ENCODE assay signal across 11 cellular contexts in the genomic region with DNA sequence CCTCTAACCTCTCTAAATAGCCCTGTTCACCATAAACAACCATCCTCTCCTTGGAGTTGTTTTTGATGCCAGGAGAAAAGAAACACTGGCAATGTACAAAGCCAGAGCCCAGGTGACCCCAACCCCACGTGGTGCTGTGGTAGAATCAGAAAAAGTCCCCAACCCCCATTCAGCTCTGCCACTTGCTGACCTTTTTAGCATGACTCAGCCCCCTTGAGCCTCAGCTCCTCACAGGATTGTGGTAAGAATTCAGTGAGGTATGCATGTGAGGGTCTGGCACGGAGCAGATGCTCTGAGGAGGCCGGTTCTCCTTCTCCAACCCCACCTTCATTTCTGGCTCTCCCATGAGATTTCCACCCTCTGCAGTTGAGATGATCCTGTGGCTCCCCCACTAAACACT. TPM values are rescaled to one million over a fixed set of nuclear protein-coding genes. Genes with fewer than 3 reads are reported as not detected.
DNase-seq lines count a peak whose midpoint lies in the region; ATAC-seq lines count a peak whose summit lies in the region.
"Had no signal": no experiment of that assay in that cellular context is flagged by ENCODE, and none has a peak within 500 bp of the region (broad histone marks: within the 10 kb centered on the region; RNA-seq: fewer than 3 reads in every experiment).

No MANE protein-coding gene starts in this region.

- no peak overlapping the region for H3K9ac ChIP-seq in adipocyte (ENCODE audit: low read length)

- no peaks in the 10 kb centered on the region for H3K36me3 ChIP-seq in adipocyte (ENCODE audit: control insufficient read depth, insufficient read depth, low read length, severe bottlenecking)

- ATAC-seq in GM21619 (IDR thresholded peaks at IDR 0.05; ENCODE audit: unreplicated experiment) (no peak), GM18517 (IDR thresholded peaks at IDR 0.05; ENCODE audit: unreplicated experiment) (no peak)

- DNase-seq in A172 (ENCODE audit: low spot score) (peak; percentile 83), H4 (ENCODE audit: low spot score) (peak; percentile 73), adipocyte (ENCODE audit: low read depth) (peak; percentile 76), islet precursor cell (peak; percentile 92)
- DNase-seq in activated naive CD4-positive, alpha-beta T cell treated with anti-CD3 and anti-CD28 coated beads, Interleukin-2, amount 50 U/mL, for 16 hours = no peak
- DNase-seq in activated effector memory CD4-positive, alpha-beta T cell treated with anti-CD3 and anti-CD28 coated beads, Interleukin-2, amount 50 U/mL, for 16 hours = no peak
- DNase-seq: central memory CD4-positive, alpha-beta T cell; NCI-H1436 treated with DMSO at 0.1 percent for 48 hours had no signal

- H3K4me3 ChIP-seq in adipocyte (ENCODE audit: low read length) = no peak overlapping the region

- H3K9me3 ChIP-seq in adipocyte (ENCODE audit: control insufficient read depth, low read length) = no peaks in the 10 kb centered on the region

- H3K4me1 ChIP-seq in adipocyte (ENCODE audit: control insufficient read depth, insufficient read depth, low read length) = peaks cover 69% of the 10 kb centered on the region

- H3K27me3 ChIP-seq in adipocyte (replicated peaks; ENCODE audit: control insufficient read depth, insufficient read depth, low read length) = no peaks in the 10 kb centered on the region

RNA-seq across cellular contexts. Expression of a gene that starts 11.1 kb away (rescaled TPM):
- 0.24 and 3.3 TPM in 2 replicates for total RNA-seq in A172 (2014; rRNA removed; shearing (Covaris generic))
- not detected in 2 replicates for total RNA-seq in H4 (2014; rRNA removed; shearing (Covaris generic))

RNA-seq across cellular contexts. Expression of a gene that starts 22.0 kb away (rescaled TPM):
- total RNA-seq in A172 (2014; rRNA removed; shearing (Covaris generic)) = 0.36 and 0.38 TPM in 2 replicates
- total RNA-seq in H4 (2014; rRNA removed; shearing (Covaris generic)) = not detected in 2 replicates
- total RNA-seq: B cell had no signal

RNA-seq across cellular contexts. Expression of a gene that starts 31.8 kb away (rescaled TPM):
- 0.14 TPM in 1 of 2 replicates, not detected in the other for total RNA-seq in A172 (2014; rRNA removed; shearing (Covaris generic))
- total RNA-seq in H4 (2014; rRNA removed; shearing (Covaris generic)) = not detected in 2 replicates

Comparison
In these comparisons a context has a peak if more than half of its experiments do, and no peak if none do; other contexts are left out.
1. DNase-seq: peak in A172 (single experiment), H4 (single experiment), adipocyte (single experiment) and islet precursor cell (single experiment); none in activated naive CD4-positive, alpha-beta T cell treated with anti-CD3 and anti-CD28 coated beads, Interleukin-2, amount 50 U/mL, for 16 hours (single experiment) and activated effector memory CD4-positive, alpha-beta T cell treated with anti-CD3 and anti-CD28 coated beads, Interleukin-2, amount 50 U/mL, for 16 hours (single experiment).